In the genomic region with DNA sequence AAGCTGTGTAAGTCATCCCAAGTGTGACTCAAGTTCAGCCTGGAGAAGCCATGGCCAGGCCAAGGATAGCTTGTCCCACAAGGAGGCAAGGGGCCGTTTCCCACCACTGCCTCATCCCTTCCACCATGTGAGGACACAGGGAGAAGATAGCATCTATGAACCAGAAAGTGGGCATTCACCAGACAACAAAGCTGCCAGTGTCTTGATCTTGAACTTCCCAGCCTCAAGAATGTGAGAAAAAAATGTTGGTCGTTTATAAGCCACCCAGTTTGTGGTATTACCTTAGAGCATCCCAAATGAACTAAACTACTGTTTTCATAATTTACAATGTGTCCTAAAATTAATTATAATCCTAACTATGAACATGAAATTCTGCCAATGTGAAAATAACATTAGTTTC, we compare ENCODE assay signal across 19 cellular contexts.
"Had no signal": no experiment of that assay in that cellular context is flagged by ENCODE, and none has a peak within 500 bp of the region (broad histone marks: within the 10 kb centered on the region; RNA-seq: fewer than 3 reads in every experiment).

No MANE protein-coding gene starts in this region.

- H3K27ac ChIP-seq: breast epithelium, coronary artery, gastrocnemius medialis, heart left ventricle, left lung, prostate gland, skin epidermis, testis, upper lobe of right lung had no signal

- DNase-seq: activated effector memory CD4-positive, alpha-beta T cell treated with anti-CD3 and anti-CD28 coated beads, Interleukin-2, amount 50 U/mL, for 16 hours; activated T-cell treated with anti-CD3 and anti-CD28 coated beads for 4 hours; gastrocnemius medialis; heart left ventricle; left lung; mammary epithelial cell; midbrain; right cardiac atrium; SIG-M5; stimulated activated CD4-positive, alpha-beta T cell treated with anti-CD3 and anti-CD28 coated beads, Interleukin-15, amount 100 ng/mL, for 24 hours; stimulated activated CD4-positive, alpha-beta T cell treated with anti-CD3 and anti-CD28 coated beads, Interleukin-2, amount 100 ng/mL, for 48 hours; T-helper 1 cell; T1000; testis; upper lobe of right lung had no signal

- H3K9me3 ChIP-seq: breast epithelium, gastrocnemius medialis, heart left ventricle, left lung, prostate gland, testis, upper lobe of right lung had no signal

- H3K4me3 ChIP-seq: breast epithelium, coronary artery, gastrocnemius medialis, heart left ventricle, left lung, prostate gland, skin epidermis, testis, upper lobe of right lung had no signal

- H3K36me3 ChIP-seq: breast epithelium, gastrocnemius medialis, heart left ventricle, left lung, prostate gland, upper lobe of right lung had no signal

- H3K27me3 ChIP-seq: breast epithelium, gastrocnemius medialis, heart left ventricle, left lung, testis, upper lobe of right lung had no signal

- H3K4me1 ChIP-seq: breast epithelium, gastrocnemius medialis, left lung, prostate gland, testis, upper lobe of right lung had no signal
